ENCODE assay signal across 8 cellular contexts in genomic region chr5:136036991-136037705, GRCh38. TPM values are rescaled to one million over a fixed set of nuclear protein-coding genes. Genes with fewer than 3 reads are reported as not detected.
A peak's percentile ranks its signal among the peaks of the same experiment; 100 is the strongest.
DNase-seq lines count a peak whose midpoint lies in the region; ATAC-seq and TF ChIP-seq lines count a peak whose summit lies in the region.

No MANE protein-coding gene starts in this region.

- H3K27me3 Mint-ChIP-seq in CD14-positive monocyte (ENCODE audit: low read depth in 3 of 3), result peaks cover 3 to 5% (median 4%) of the 10 kb centered on the region in 3 donors
- peaks cover 11% of the 10 kb centered on the region for H3K27me3 Mint-ChIP-seq in nephron progenitor cell (ENCODE audit: low read depth, poor library complexity)

- DNase-seq in CD14-positive monocyte (ENCODE audit: low spot score) (no peak), RWPE2 (ENCODE audit: low spot score) (no peak), cardiac fibroblast (ENCODE audit: low read depth in 2 of 2) (peak; percentile 49 to 71), nephron progenitor cell (no peak), DMS114 treated with DMSO at 0.1 percent for 48 hours (lab: John Stamatoyannopoulos, UW; ENCODE audit: unreplicated experiment) (no peak), posterior cingulate gyrus (no peak)

- peaks cover 57% of the 10 kb centered on the region for H3K4me1 ChIP-seq in RWPE2 (ENCODE audit: insufficient read depth, poor library complexity, severe bottlenecking)

- no peaks in the 10 kb centered on the region for H3K27me3 ChIP-seq in RWPE2 (ENCODE audit: insufficient read depth, poor library complexity, severe bottlenecking)

- H3K4me3 Mint-ChIP-seq in CD14-positive monocyte (peak overlapping the region; percentile 51 to 72), nephron progenitor cell (no peak overlapping the region)

- ATAC-seq in GM19043 (IDR thresholded peaks at IDR 0.05; ENCODE audit: low read depth, unreplicated experiment) (peak; percentile 55), HG03469 (IDR thresholded peaks at IDR 0.05; ENCODE audit: unreplicated experiment) (peak; percentile 45), RWPE2 (ENCODE audit: low read depth) (peak; percentile 1; the same call in 1 of the 3 replicates)

- H3K27ac ChIP-seq in RWPE2 (ENCODE audit: poor library complexity, severe bottlenecking), result peak overlapping the region; percentile 95

- H3K36me3 Mint-ChIP-seq in CD14-positive monocyte (peaks cover 98 to 99% of the 10 kb centered on the region in 2 donors), nephron progenitor cell (ENCODE audit: low read depth) (peaks cover 11% of the 10 kb centered on the region)

- H3K4me3 ChIP-seq in RWPE2 (ENCODE audit: severe bottlenecking) (no peak overlapping the region), cardiac fibroblast (replicated peaks in 1 of 2; ENCODE audit: low read depth in 2 of 2, low read length in 2 of 2) (no peak overlapping the region)

- intact Hi-C loops in CD14-positive monocyte (cut with micrococcal nuclease), result no loop called here
- intact Hi-C loops in posterior cingulate gyrus (cut with DNase I), result no loop called here

- no peaks in the 10 kb centered on the region for H3K9me3 ChIP-seq in RWPE2 (ENCODE audit: severe bottlenecking)

- peaks cover 0 to 16% (median 13%) of the 10 kb centered on the region in 7 donors for H3K9me3 Mint-ChIP-seq in CD14-positive monocyte
- peaks cover 14% of the 10 kb centered on the region for H3K9me3 Mint-ChIP-seq in nephron progenitor cell

- TF ChIP-seq CTCF in CD14-positive monocyte (IDR thresholded peaks at IDR 0.05), result no peak
- no peak for TF ChIP-seq CTCF in RWPE2 (IDR thresholded peaks at IDR 0.05; ENCODE audit: poor library complexity, severe bottlenecking)
- TF ChIP-seq CTCF in cardiac fibroblast (IDR thresholded peaks at IDR 0.05; ENCODE audit: low read depth, low read length), result no peak
- TF ChIP-seq CTCF in nephron progenitor cell (IDR thresholded peaks at IDR 0.05), result no peak

- H3K4me1 Mint-ChIP-seq in CD14-positive monocyte (peaks cover 71% of the 10 kb centered on the region), nephron progenitor cell (peaks cover 47% of the 10 kb centered on the region)

- H3K36me3 ChIP-seq in RWPE2 (ENCODE audit: low read depth), result peaks cover 96% of the 10 kb centered on the region

- peak overlapping the region; percentile 23 to 86 (median 74) for H3K27ac Mint-ChIP-seq in CD14-positive monocyte
- H3K27ac Mint-ChIP-seq in nephron progenitor cell, result peak overlapping the region; percentile 52

RNA-seq across cellular contexts. Expression of gene TGFBI, which starts 8.4 kb away (rescaled TPM):
- 100 to 1,000 TPM; 480 to 653 TPM for polyA plus RNA-seq in CD14-positive monocyte

Comparison
In these comparisons a context has a peak if more than half of its experiments do, and no peak if none do; other contexts are left out.
1. DNase-seq: peak in cardiac fibroblast (2 of 2); none in CD14-positive monocyte (single experiment), RWPE2 (single experiment), nephron progenitor cell (single experiment), DMS114 treated with DMSO at 0.1 percent for 48 hours (single experiment) and posterior cingulate gyrus (0 of 10).
2. ATAC-seq: peak in every context shown above with its lines; median percentile 55 in GM19043; 45 in HG03469; 1 in RWPE2.